Comparison of ENCODE assay signal across 15 cellular contexts in genomic region chr14:54490448-54490805, GRCh38. TPM values are rescaled to one million over a fixed set of nuclear protein-coding genes. Genes with fewer than 3 reads are reported as not detected.
DNase-seq lines count a peak whose midpoint lies in the region; ATAC-seq, FAIRE-seq and TF ChIP-seq lines count a peak whose summit lies in the region.
"Had no signal": no experiment of that assay in that cellular context is flagged by ENCODE, and none has a peak within 500 bp of the region (broad histone marks: within the 10 kb centered on the region; RNA-seq: fewer than 3 reads in every experiment).

No MANE protein-coding gene starts in this region.

- ATAC-seq in activated T-helper 17 cell treated with anti-CD3 and anti-CD28 coated beads, Interleukin-2, amount 50 U/mL, for 72 hours (replicated peaks): no peak
- no peak for ATAC-seq in stimulated activated memory B cell treated with anti-CD40 and anti-IgM and Interleukin-4, amounts not matched to agents 10 μg/mL and 1 μg/mL and 100 μg/mL, for 72 hours

- H3K36me3 Mint-ChIP-seq in activated naive CD4-positive, alpha-beta T cell treated with anti-CD3 and anti-CD28 coated beads, Interleukin-2, amount 10 ng/mL, durations not matched to agents 7 days and 5 days: peaks cover 13% of the 10 kb centered on the region
- peaks cover 10% of the 10 kb centered on the region for H3K36me3 Mint-ChIP-seq in activated T-helper 17 cell treated with anti-CD3 and anti-CD28 coated beads, Interleukin-2, amount 50 U/mL, for 72 hours (ENCODE audit: low read depth)
- peaks cover 11% of the 10 kb centered on the region for H3K36me3 Mint-ChIP-seq in stimulated activated memory B cell treated with anti-CD40 and anti-IgM and Interleukin-4, amounts not matched to agents 10 μg/mL and 1 μg/mL and 100 μg/mL, for 72 hours

- no peaks in the 10 kb centered on the region for H3K9me3 Mint-ChIP-seq in activated naive CD4-positive, alpha-beta T cell treated with anti-CD3 and anti-CD28 coated beads, Interleukin-2, amount 10 ng/mL, durations not matched to agents 7 days and 5 days
- no peaks in the 10 kb centered on the region for H3K9me3 Mint-ChIP-seq in activated T-helper 17 cell treated with anti-CD3 and anti-CD28 coated beads, Interleukin-2, amount 50 U/mL, for 72 hours
- no peaks in the 10 kb centered on the region for H3K9me3 Mint-ChIP-seq in stimulated activated memory B cell treated with anti-CD40 and anti-IgM and Interleukin-4, amounts not matched to agents 10 μg/mL and 1 μg/mL and 100 μg/mL, for 72 hours
- H3K9me3 Mint-ChIP-seq: activated naive CD8-positive, alpha-beta T cell treated with anti-CD3 and anti-CD28 coated beads, Interleukin-2, amount 10 ng/mL, durations not matched to agents 7 days and 5 days had no signal

- peaks cover 20% of the 10 kb centered on the region for H3K27me3 Mint-ChIP-seq in activated naive CD4-positive, alpha-beta T cell treated with anti-CD3 and anti-CD28 coated beads, Interleukin-2, amount 10 ng/mL, durations not matched to agents 7 days and 5 days
- H3K27me3 Mint-ChIP-seq in activated T-helper 17 cell treated with anti-CD3 and anti-CD28 coated beads, Interleukin-2, amount 50 U/mL, for 72 hours: no peaks in the 10 kb centered on the region
- H3K27me3 Mint-ChIP-seq in stimulated activated memory B cell treated with anti-CD40 and anti-IgM and Interleukin-4, amounts not matched to agents 10 μg/mL and 1 μg/mL and 100 μg/mL, for 72 hours: no peaks in the 10 kb centered on the region
- H3K27me3 Mint-ChIP-seq: activated naive CD8-positive, alpha-beta T cell treated with anti-CD3 and anti-CD28 coated beads, Interleukin-2, amount 10 ng/mL, durations not matched to agents 7 days and 5 days had no signal

- DNase-seq in activated naive CD4-positive, alpha-beta T cell treated with anti-CD3 and anti-CD28 coated beads, Interleukin-2, amount 10 ng/mL, durations not matched to agents 7 days and 5 days: no peak
- no peak for DNase-seq in activated naive CD4-positive, alpha-beta T cell (lab: John Stamatoyannopoulos, UW)
- DNase-seq in LoVo (ENCODE audit: low spot score) (peak; percentile 20), AG20443 (ENCODE audit: low spot score) (no peak), GM12892 (ENCODE audit: insufficient read length) (no peak), middle frontal gyrus (ENCODE audit: extremely low spot score, low spot score) (no peak)
- DNase-seq: activated naive CD8-positive, alpha-beta T cell treated with anti-CD3 and anti-CD28 coated beads, Interleukin-2, amount 10 ng/mL, durations not matched to agents 7 days and 5 days; effector memory CD4-positive, alpha-beta T cell; MG63; NCI-H2171 treated with DMSO at 0.1 percent for 48 hours; SK-N-SH; small intestine; stimulated activated naive CD4-positive, alpha-beta T cell treated with Interleukin-2 at 50 U/mL for 16 hours had no signal

- CTCF ChIA-PET in activated naive CD4-positive, alpha-beta T cell treated with anti-CD3 and anti-CD28 coated beads, Interleukin-2, amount 10 ng/mL, durations not matched to agents 7 days and 5 days (lab: Charles Lee): interaction anchor here (1.1 kb wide), 2 partner anchors 19 to 41 kb away, joined by 3 to 5 read pairs; partner anchors contain the start of gene CGRRF1

- H3K27ac Mint-ChIP-seq in activated naive CD4-positive, alpha-beta T cell treated with anti-CD3 and anti-CD28 coated beads, Interleukin-2, amount 10 ng/mL, durations not matched to agents 7 days and 5 days: no peak overlapping the region
- peak overlapping the region; percentile 93 for H3K27ac Mint-ChIP-seq in activated T-helper 17 cell treated with anti-CD3 and anti-CD28 coated beads, Interleukin-2, amount 50 U/mL, for 72 hours
- peak overlapping the region; percentile 92 for H3K27ac Mint-ChIP-seq in stimulated activated memory B cell treated with anti-CD40 and anti-IgM and Interleukin-4, amounts not matched to agents 10 μg/mL and 1 μg/mL and 100 μg/mL, for 72 hours

- no peak for TF ChIP-seq POLR2A in GM12892 (IDR thresholded peaks at IDR 0.05; ENCODE audit: low read depth, low read length)

- H3K4me1 Mint-ChIP-seq in activated naive CD4-positive, alpha-beta T cell treated with anti-CD3 and anti-CD28 coated beads, Interleukin-2, amount 10 ng/mL, durations not matched to agents 7 days and 5 days: peaks cover 46% of the 10 kb centered on the region
- H3K4me1 Mint-ChIP-seq in activated T-helper 17 cell treated with anti-CD3 and anti-CD28 coated beads, Interleukin-2, amount 50 U/mL, for 72 hours: peaks cover 26% of the 10 kb centered on the region
- peaks cover 38% of the 10 kb centered on the region for H3K4me1 Mint-ChIP-seq in stimulated activated memory B cell treated with anti-CD40 and anti-IgM and Interleukin-4, amounts not matched to agents 10 μg/mL and 1 μg/mL and 100 μg/mL, for 72 hours

- FAIRE-seq in GM12892 (lab: Jason Lieb, UNC): no peak
- FAIRE-seq: small intestine had no signal

- H3K4me3 Mint-ChIP-seq in activated naive CD4-positive, alpha-beta T cell treated with anti-CD3 and anti-CD28 coated beads, Interleukin-2, amount 10 ng/mL, durations not matched to agents 7 days and 5 days: peak overlapping the region; percentile 7
- peak overlapping the region; percentile 89 for H3K4me3 Mint-ChIP-seq in activated T-helper 17 cell treated with anti-CD3 and anti-CD28 coated beads, Interleukin-2, amount 50 U/mL, for 72 hours
- no peak overlapping the region for H3K4me3 Mint-ChIP-seq in stimulated activated memory B cell treated with anti-CD40 and anti-IgM and Interleukin-4, amounts not matched to agents 10 μg/mL and 1 μg/mL and 100 μg/mL, for 72 hours

RNA-seq across cellular contexts. Expression of gene GMFB, which starts 1.6 kb away (rescaled TPM):
- 10 to 100 TPM; 22.8 to 34.8 TPM for total RNA-seq in activated T-helper 17 cell treated with anti-CD3 and anti-CD28 coated beads, Interleukin-2, amount 50 U/mL, for 72 hours
- 30.9 TPM for polyA plus RNA-seq in GM12892 (2012; ENCODE audit: missing spikeins)

RNA-seq across cellular contexts. Expression of gene CGRRF1, which starts 19.3 kb away (rescaled TPM):
- 10 to 100 TPM; 12.3 to 13.5 TPM for total RNA-seq in activated T-helper 17 cell treated with anti-CD3 and anti-CD28 coated beads, Interleukin-2, amount 50 U/mL, for 72 hours
- polyA plus RNA-seq in GM12892 (2012; ENCODE audit: missing spikeins): 12.3 TPM

RNA-seq across cellular contexts. Expression of gene CNIH1, which starts 49.3 kb away (rescaled TPM):
- 10 to 100 TPM; 56.1 to 60.8 TPM for total RNA-seq in activated T-helper 17 cell treated with anti-CD3 and anti-CD28 coated beads, Interleukin-2, amount 50 U/mL, for 72 hours
- 84.4 TPM for polyA plus RNA-seq in GM12892 (2012; ENCODE audit: missing spikeins)
